20 cellular contexts compared by ENCODE assay signal in genomic region chr1:43058056-43058455, GRCh38.
DNase-seq lines count a peak whose midpoint lies in the region; ATAC-seq, FAIRE-seq and TF ChIP-seq lines count a peak whose summit lies in the region.
"Had no signal": no experiment of that assay in that cellular context is flagged by ENCODE, and none has a peak within 500 bp of the region (broad histone marks: within the 10 kb centered on the region; RNA-seq: fewer than 3 reads in every experiment).

No MANE protein-coding gene starts in this region.

- peaks cover 30% of the 10 kb centered on the region for H3K4me1 Mint-ChIP-seq in activated naive CD8-positive, alpha-beta T cell treated with anti-CD3 and anti-CD28 coated beads, Interleukin-2, amount 10 ng/mL, durations not matched to agents 7 days and 5 days

- H3K27me3 ChIP-seq in HepG2 (ENCODE audit: control insufficient read depth in 1 of 2, insufficient read depth in 2 of 2, low read length in 2 of 2): no peaks in the 10 kb centered on the region
- no peaks in the 10 kb centered on the region for H3K27me3 ChIP-seq in right lobe of liver
- H3K27me3 ChIP-seq in mesendoderm (ENCODE audit: insufficient read depth, low read length, poor library complexity): no peaks in the 10 kb centered on the region
- no peaks in the 10 kb centered on the region for H3K27me3 ChIP-seq in vagina
- H3K27me3 ChIP-seq: body of pancreas, colonic mucosa, SJCRH30 had no signal

- H3K56ac ChIP-seq in mesendoderm (ENCODE audit: low read length): peak overlapping the region; percentile 77

- H3K79me1 ChIP-seq in mesendoderm (ENCODE audit: low read length): no peaks in the 10 kb centered on the region

- TF ChIP-seq POLR2A in HepG2 (IDR thresholded peaks at IDR 0.05; ENCODE audit: insufficient read depth in 1 of 2, low read depth in 2 of 2, low read length in 2 of 2) (no peak), right lobe of liver (IDR thresholded peaks at IDR 0.05) (no peak), vagina (IDR thresholded peaks at IDR 0.05) (no peak)

- in situ Hi-C loops in HepG2 (cut with HindIII; ENCODE audit: extremely low pct_ligation_motif_present, low pct_unique_long_range_greater_than_20kb): no loop called here

- no peak overlapping the region for H3K4ac ChIP-seq in mesendoderm (ENCODE audit: low read depth, low read length)

- no TSS peak for BruUV-seq in HepG2 (replicated peaks; lab: Mats Ljungman, UMichigan)

- H3K23ac ChIP-seq in mesendoderm (ENCODE audit: low read length): no peak overlapping the region

- TF ChIP-seq RAD21 in HepG2 (CRISPR knock-in tag; IDR thresholded peaks at IDR 0.05): no peak

- H3K79me2 ChIP-seq in HepG2 (ENCODE audit: insufficient read depth, low read length) (no peaks in the 10 kb centered on the region), mesendoderm (ENCODE audit: control insufficient read depth, insufficient read depth, low read length) (no peaks in the 10 kb centered on the region)

- H2AFZ ChIP-seq in HepG2 (ENCODE audit: low read length): no peak overlapping the region

- TF ChIP-seq CTCF in HepG2 (CRISPR knock-in tag; IDR thresholded peaks at IDR 0.05) (no peak), right lobe of liver (IDR thresholded peaks at IDR 0.05) (no peak), vagina (IDR thresholded peaks at IDR 0.05) (no peak)

- H4K8ac ChIP-seq in mesendoderm (ENCODE audit: low read depth, low read length): no peak overlapping the region

- H3K27ac Mint-ChIP-seq in activated naive CD8-positive, alpha-beta T cell treated with anti-CD3 and anti-CD28 coated beads, Interleukin-2, amount 10 ng/mL, durations not matched to agents 7 days and 5 days: peak overlapping the region; percentile 83
- H3K27ac Mint-ChIP-seq: activated naive CD4-positive, alpha-beta T cell treated with anti-CD3 and anti-CD28 coated beads, Interleukin-2, amount 50 U/mL, for 24 hours had no signal

- CTCF ChIA-PET in HepG2 (lab: Yijun Ruan, JAX; ENCODE audit: low intra/inter-chr PET ratio, low total read pairs): no interaction called here

- no peak for DNase-seq in HepG2 (ENCODE audit: low spot score)
- DNase-seq in right lobe of liver: no peak
- DNase-seq in activated naive CD8-positive, alpha-beta T cell treated with anti-CD3 and anti-CD28 coated beads, Interleukin-2, amount 10 ng/mL, durations not matched to agents 7 days and 5 days: no peak
- DNase-seq in mesendoderm: no peak
- no peak for DNase-seq in vagina (ENCODE audit: extremely low spot score in 2 of 2)
- DNase-seq in stimulated activated CD4-positive, alpha-beta T cell treated with anti-CD3 and anti-CD28 coated beads, Interleukin-1b, Interleukin-23, amount 100 ng/mL, for 48 hours: no peak
- DNase-seq in DMS53 (lab: John Stamatoyannopoulos, UW): no peak
- DNase-seq: activated CD4-positive, CD25-positive, alpha-beta regulatory T cell; CD4-positive, alpha-beta memory T cell; colonic mucosa; naive thymus-derived CD8-positive, alpha-beta T cell; stimulated activated CD4-positive, alpha-beta T cell treated with anti-CD3 and anti-CD28 coated beads, Interleukin-12 subunit alpha, Interleukin-12 subunit beta, amount 100 ng/mL, for 4 hours; T1000 had no signal

- H4K5ac ChIP-seq in mesendoderm (ENCODE audit: low read length): no peak overlapping the region

- H2BK15ac ChIP-seq in mesendoderm (replicated peaks; ENCODE audit: low read depth): no peak overlapping the region

- ATAC-seq in HepG2 (no peak), right lobe of liver (no peak), HG02884 (IDR thresholded peaks at IDR 0.05; ENCODE audit: unreplicated experiment) (no peak)
- ATAC-seq in activated naive CD8-positive, alpha-beta T cell treated with anti-CD3 and anti-CD28 coated beads, Interleukin-2, amount 10 ng/mL, durations not matched to agents 7 days and 5 days (ENCODE audit: low read depth): no peak
- ATAC-seq: naive thymus-derived CD8-positive, alpha-beta T cell had no signal

- peak overlapping the region; percentile 30 for H2BK5ac ChIP-seq in mesendoderm (ENCODE audit: low read length)

- H3K9me3 ChIP-seq in HepG2 (ENCODE audit: low read length) (no peaks in the 10 kb centered on the region), right lobe of liver (no peaks in the 10 kb centered on the region), vagina (no peaks in the 10 kb centered on the region)
- H3K9me3 ChIP-seq: body of pancreas, colonic mucosa, prostate gland, SJCRH30 had no signal

- 0 out of 2 replicates have a peak overlapping the region, but pooled peaks have one; percentile 5 for H3K4me2 ChIP-seq in HepG2 (ENCODE audit: low read depth, low read length)
- H3K4me2 ChIP-seq in mesendoderm (ENCODE audit: low read length): no peak overlapping the region

- TF ChIP-seq EP300 in HepG2 (IDR thresholded peaks at IDR 0.05; ENCODE audit: low read depth in 2 of 2, low read length in 2 of 2) (no peak), HepG2 (CRISPR knock-in tag; IDR thresholded peaks at IDR 0.05; ENCODE audit: borderline replicate concordance) (no peak)

- peak overlapping the region; percentile 92 for H2AK5ac ChIP-seq in mesendoderm (ENCODE audit: low read length)

- FAIRE-seq in HepG2 (lab: Jason Lieb, UNC): no peak

- POLR2A ChIA-PET in HepG2 (lab: Yijun Ruan, JAX): no interaction called here
- POLR2A ChIA-PET in activated naive CD8-positive, alpha-beta T cell treated with anti-CD3 and anti-CD28 coated beads, Interleukin-2, amount 10 ng/mL, durations not matched to agents 7 days and 5 days (lab: Charles Lee): interaction anchor here (0.9 to 1.0 kb wide), 2 partner anchors 106 to 133 kb away, joined by 3 read pairs; no protein-coding TSS in a partner anchor

- peaks cover 7% of the 10 kb centered on the region for H3K36me3 Mint-ChIP-seq in activated naive CD8-positive, alpha-beta T cell treated with anti-CD3 and anti-CD28 coated beads, Interleukin-2, amount 10 ng/mL, durations not matched to agents 7 days and 5 days
- H3K36me3 Mint-ChIP-seq: activated naive CD4-positive, alpha-beta T cell treated with anti-CD3 and anti-CD28 coated beads, Interleukin-2, amount 50 U/mL, for 24 hours; CD4-positive, alpha-beta memory T cell; naive thymus-derived CD8-positive, alpha-beta T cell had no signal

- peak overlapping the region; percentile 53 for H3K4me3 Mint-ChIP-seq in activated naive CD8-positive, alpha-beta T cell treated with anti-CD3 and anti-CD28 coated beads, Interleukin-2, amount 10 ng/mL, durations not matched to agents 7 days and 5 days
- H3K4me3 Mint-ChIP-seq: activated naive CD4-positive, alpha-beta T cell treated with anti-CD3 and anti-CD28 coated beads, Interleukin-2, amount 50 U/mL, for 24 hours had no signal

- H4K20me1 ChIP-seq in HepG2 (ENCODE audit: insufficient read depth, low read length): no peaks in the 10 kb centered on the region

- H3K4me1 ChIP-seq in HepG2 (ENCODE audit: insufficient read depth, low read length): peaks cover 70% of the 10 kb centered on the region
- no peaks in the 10 kb centered on the region for H3K4me1 ChIP-seq in right lobe of liver
- H3K4me1 ChIP-seq in mesendoderm (ENCODE audit: control insufficient read depth, low read depth, low read length): peaks cover 9% of the 10 kb centered on the region
- H3K4me1 ChIP-seq in vagina: peaks cover 43% of the 10 kb centered on the region
- H3K4me1 ChIP-seq: body of pancreas, colonic mucosa, prostate gland had no signal

- H3K27ac ChIP-seq in HepG2 (ENCODE audit: extremely low read length, insufficient read depth, low read length) (no peak overlapping the region), right lobe of liver (no peak overlapping the region), mesendoderm (ENCODE audit: low read depth, low read length) (no peak overlapping the region), vagina (peak overlapping the region; percentile 90)
- H3K27ac ChIP-seq: body of pancreas, colonic mucosa, HL-60, prostate gland, SJCRH30 had no signal

- H3K18ac ChIP-seq in mesendoderm (ENCODE audit: low read length): peak overlapping the region; percentile 43

- H3K27me3 Mint-ChIP-seq in activated naive CD8-positive, alpha-beta T cell treated with anti-CD3 and anti-CD28 coated beads, Interleukin-2, amount 10 ng/mL, durations not matched to agents 7 days and 5 days: peaks cover 2% of the 10 kb centered on the region
- H3K27me3 Mint-ChIP-seq: activated naive CD4-positive, alpha-beta T cell treated with anti-CD3 and anti-CD28 coated beads, Interleukin-2, amount 50 U/mL, for 24 hours had no signal

- WGBS in HepG2 (ENCODE audit: low lambda C conversion rate): 89% methylated on average over 10 of the region's 11 CpGs
- 86% methylated on average over 6 of the region's 11 CpGs for WGBS in right lobe of liver (ENCODE audit: insufficient coverage, low coverage, low lambda C conversion rate, missing lambda C conversion rate)
- WGBS in mesendoderm (ENCODE audit: extremely low coverage, insufficient coverage, low lambda C conversion rate): no CpG with 5 or more reads among the region's 11 CpGs

- no peaks in the 10 kb centered on the region for H3K36me3 ChIP-seq in HepG2 (replicated peaks in 1 of 2; ENCODE audit: control insufficient read depth in 1 of 2, insufficient read depth in 2 of 2, low read length in 2 of 2)
- no peaks in the 10 kb centered on the region for H3K36me3 ChIP-seq in right lobe of liver
- H3K36me3 ChIP-seq in mesendoderm (ENCODE audit: control insufficient read depth, insufficient read depth, low read length): no peaks in the 10 kb centered on the region
- H3K36me3 ChIP-seq in vagina: no peaks in the 10 kb centered on the region
- H3K36me3 ChIP-seq: colonic mucosa, prostate gland, SJCRH30 had no signal

- H3K9ac ChIP-seq in HepG2 (ENCODE audit: insufficient read depth, low read depth, low read length) (no peak overlapping the region), mesendoderm (ENCODE audit: low read length) (no peak overlapping the region)

- H3K9me3 Mint-ChIP-seq in activated naive CD8-positive, alpha-beta T cell treated with anti-CD3 and anti-CD28 coated beads, Interleukin-2, amount 10 ng/mL, durations not matched to agents 7 days and 5 days: peaks cover 7% of the 10 kb centered on the region
- H3K9me3 Mint-ChIP-seq: activated naive CD4-positive, alpha-beta T cell treated with anti-CD3 and anti-CD28 coated beads, Interleukin-2, amount 50 U/mL, for 24 hours; CD4-positive, alpha-beta memory T cell; naive thymus-derived CD8-positive, alpha-beta T cell had no signal

- H2BK120ac ChIP-seq in mesendoderm (ENCODE audit: low read depth, low read length): no peak overlapping the region

- H3K4me3 ChIP-seq in HepG2 (replicated peaks in 1 of 3; ENCODE audit: insufficient read depth in 1 of 3, low read depth in 2 of 3, low read length in 3 of 3) (no peak overlapping the region), right lobe of liver (no peak overlapping the region), mesendoderm (ENCODE audit: low read length) (no peak overlapping the region), vagina (no peak overlapping the region)
- H3K4me3 ChIP-seq: body of pancreas, colonic mucosa, lung, prostate gland, SJCRH30 had no signal

- intact Hi-C loops in HepG2 (cut with micrococcal nuclease; ENCODE audit: unreplicated experiment) (no loop called here), right lobe of liver (cut with DNase I) (no loop called here), vagina (cut with DNase I) (no loop called here)

TF ChIP-seq in HepG2, 621 proteins besides CTCF, POLR2A, EP300 and RAD21 (continues in another document):
- TF ChIP-seq ZFY (CRISPR knock-in tag; IDR thresholded peaks at IDR 0.05) (no peak), ZNF570 (CRISPR knock-in tag; IDR thresholded peaks at IDR 0.05; ENCODE audit: borderline replicate concordance) (no peak)
